In genomic region chr3:47583320-47584075, GRCh38 we compare ENCODE assay signal across 20 cellular contexts. TPM values are rescaled to one million over a fixed set of nuclear protein-coding genes. Genes with fewer than 3 reads are reported as not detected.
DNase-seq lines count a peak whose midpoint lies in the region; ATAC-seq and TF ChIP-seq lines count a peak whose summit lies in the region.
"Had no signal": no experiment of that assay in that cellular context is flagged by ENCODE, and none has a peak within 500 bp of the region (broad histone marks: within the 10 kb centered on the region; RNA-seq: fewer than 3 reads in every experiment).

No MANE protein-coding gene starts in this region.

- H3K4me2 ChIP-seq in IMR-90 (ENCODE audit: low read depth, low read length), result no peak overlapping the region
- H3K4me2 ChIP-seq in smooth muscle cell, result no peak overlapping the region
- H3K4me2 ChIP-seq: BLaER1 had no signal

- no peaks in the 10 kb centered on the region for H3K9me3 Mint-ChIP-seq in activated T-cell treated with anti-CD3 and anti-CD28 coated beads, Interleukin-2, amount 50 U/mL, for 24 hours
- H3K9me3 Mint-ChIP-seq in osteocyte (ENCODE audit: unreplicated experiment), result no peaks in the 10 kb centered on the region
- H3K9me3 Mint-ChIP-seq: activated naive CD8-positive, alpha-beta T cell treated with anti-CD3 and anti-CD28 coated beads, Interleukin-2, amount 50 U/mL, for 24 hours; mesothelial cell of epicardium; natural killer cell had no signal

- no peaks in the 10 kb centered on the region for H3F3A ChIP-seq in smooth muscle cell (ENCODE audit: low read depth)

- H3K27me3 ChIP-seq in IMR-90 (ENCODE audit: control insufficient read depth, insufficient read depth, low read length) (peaks cover 21% of the 10 kb centered on the region), smooth muscle cell (ENCODE audit: low read depth) (peaks cover 16% of the 10 kb centered on the region)

- intact Hi-C loops in IMR-90 (cut with micrococcal nuclease) (no loop called here), sciatic nerve (cut with DNase I) (no loop called here)

- dilution Hi-C loops in IMR-90 (cut with HindIII; ENCODE audit: low sequenced_read_pairs, unreplicated experiment), result no loop called here

- no peak overlapping the region for H2BK20ac ChIP-seq in IMR-90 (ENCODE audit: low read depth, low read length)

- H3K4me1 Mint-ChIP-seq in activated T-cell treated with anti-CD3 and anti-CD28 coated beads, Interleukin-2, amount 50 U/mL, for 24 hours (ENCODE audit: low read depth), result no peaks in the 10 kb centered on the region
- no peaks in the 10 kb centered on the region for H3K4me1 Mint-ChIP-seq in osteocyte (ENCODE audit: unreplicated experiment)
- H3K4me1 Mint-ChIP-seq: natural killer cell had no signal

- no peak overlapping the region for H3K4me3 Mint-ChIP-seq in activated T-cell treated with anti-CD3 and anti-CD28 coated beads, Interleukin-2, amount 50 U/mL, for 24 hours
- no peak overlapping the region for H3K4me3 Mint-ChIP-seq in osteocyte (ENCODE audit: unreplicated experiment)
- H3K4me3 Mint-ChIP-seq: activated naive CD8-positive, alpha-beta T cell treated with anti-CD3 and anti-CD28 coated beads, Interleukin-2, amount 50 U/mL, for 24 hours; mesothelial cell of epicardium; natural killer cell had no signal

- H4K8ac ChIP-seq in IMR-90 (ENCODE audit: low read depth in 2 of 2, low read length in 2 of 2), result no peak overlapping the region

- H2BK120ac ChIP-seq in IMR-90 (ENCODE audit: low read depth, low read length), result no peak overlapping the region

- no peak overlapping the region for H3K4ac ChIP-seq in IMR-90 (ENCODE audit: low read depth, low read length)

- no peak for DNase-seq in activated T-cell treated with anti-CD3 and anti-CD28 coated beads, Interleukin-2, amount 50 U/mL, for 24 hours
- DNase-seq in activated T-cell treated with anti-CD3 and anti-CD28 coated beads, Interleukin-2, amount 50 U/mL, for 48 hours, result no peak
- peak; percentile 19 for DNase-seq in IMR-90
- DNase-seq in fibroblast of gingiva (ENCODE audit: low read depth), result peak; percentile 12
- DNase-seq in sciatic nerve (ENCODE audit: low spot score), result no peak
- DNase-seq in osteocyte (ENCODE audit: extremely low spot score, unreplicated experiment), result no peak
- DNase-seq in hepatic stellate cell (ENCODE audit: low spot score), result no peak
- DNase-seq in smooth muscle cell (lab: John Stamatoyannopoulos, UW; ENCODE audit: unreplicated experiment), result no peak
- DNase-seq: activated CD4-positive, alpha-beta T cell treated with anti-CD3 and anti-CD28 coated beads, Interleukin-2, amount 50 U/mL, for 1 hour; activated effector memory CD4-positive, alpha-beta T cell treated with Interleukin-2 at 50 U/mL for 16 hours; activated naive CD8-positive, alpha-beta T cell treated with anti-CD3 and anti-CD28 coated beads, Interleukin-2, amount 50 U/mL, for 24 hours; natural killer cell; NCI-H2029 treated with DMSO at 0.1 percent for 48 hours; NCI-H446; NK-92 treated with Interleukin-12 subunit alpha and Interleukin-12 subunit beta, amount 100 ng/mL, for 24 hours; Peyer's patch; substantia nigra had no signal

- TF ChIP-seq POLR2A in IMR-90 (IDR thresholded peaks at IDR 0.05; ENCODE audit: low read depth, low read length), result no peak

- H2AK5ac ChIP-seq in IMR-90 (ENCODE audit: low read depth, low read length), result no peak overlapping the region

- H3K4me3 ChIP-seq in IMR-90 (ENCODE audit: insufficient read depth, low read depth, low read length), result no peak overlapping the region
- no peak overlapping the region for H3K4me3 ChIP-seq in smooth muscle cell
- H3K4me3 ChIP-seq: BLaER1, Peyer's patch, SJSA1 had no signal

- no TSS peak for BruUV-seq in IMR-90 (replicated peaks; lab: Mats Ljungman, UMichigan)

- in situ Hi-C loops in IMR-90 (cut with MboI; ENCODE audit: low sequenced_read_pairs), result no loop called here

- H4K20me1 ChIP-seq in IMR-90 (ENCODE audit: insufficient read depth, low read length) (peaks cover 6% of the 10 kb centered on the region), smooth muscle cell (ENCODE audit: low read depth) (no peaks in the 10 kb centered on the region)

- H3K9ac ChIP-seq in IMR-90 (ENCODE audit: low read depth, low read length) (no peak overlapping the region), smooth muscle cell (ENCODE audit: low read depth) (no peak overlapping the region)
- H3K9ac ChIP-seq: BLaER1 had no signal

- no peaks in the 10 kb centered on the region for H3K79me1 ChIP-seq in IMR-90 (ENCODE audit: low read depth in 1 of 2, low read length in 2 of 2)

- no peak overlapping the region for H3K56ac ChIP-seq in IMR-90 (ENCODE audit: extremely low read depth, insufficient read depth, low read length)

- no peak overlapping the region for H3K14ac ChIP-seq in IMR-90 (replicated peaks; ENCODE audit: low read depth, low read length)

- H4K5ac ChIP-seq in IMR-90 (ENCODE audit: low read depth, low read length), result no peak overlapping the region

- no peak overlapping the region for H4K91ac ChIP-seq in IMR-90 (ENCODE audit: insufficient read depth, low read depth, low read length)

- no peak for TF ChIP-seq RAD21 in IMR-90 (IDR thresholded peaks at IDR 0.05; ENCODE audit: low read length)

- H3K36me3 ChIP-seq in IMR-90 (ENCODE audit: control insufficient read depth, insufficient read depth, low read length) (peaks cover 20% of the 10 kb centered on the region), smooth muscle cell (ENCODE audit: low read depth) (no peaks in the 10 kb centered on the region)

- H3K18ac ChIP-seq in IMR-90 (ENCODE audit: low read depth, low read length), result no peak overlapping the region

- no peak for TF ChIP-seq CTCF in IMR-90 (conservative IDR thresholded peaks at IDR 0.05; ENCODE audit: low read depth, low read length)
- TF ChIP-seq CTCF in osteocyte (IDR thresholded peaks at IDR 0.05), result no peak
- no peak for TF ChIP-seq CTCF in smooth muscle cell (IDR thresholded peaks at IDR 0.05; ENCODE audit: borderline replicate concordance, insufficient read depth, poor library complexity, severe bottlenecking)

- H3K79me2 ChIP-seq in smooth muscle cell (ENCODE audit: low read depth), result no peaks in the 10 kb centered on the region

- H3K9me1 ChIP-seq in IMR-90 (ENCODE audit: insufficient read depth, low read length), result no peaks in the 10 kb centered on the region; the same call in none of the 2 replicates

- H2BK5ac ChIP-seq in IMR-90 (ENCODE audit: low read depth, low read length, poor library complexity, severe bottlenecking), result no peak overlapping the region

- no peak overlapping the region for H2BK15ac ChIP-seq in IMR-90 (ENCODE audit: low read depth, low read length)

- H3K27me3 Mint-ChIP-seq in activated T-cell treated with anti-CD3 and anti-CD28 coated beads, Interleukin-2, amount 50 U/mL, for 24 hours, result peaks cover 20% of the 10 kb centered on the region
- H3K27me3 Mint-ChIP-seq in osteocyte (ENCODE audit: unreplicated experiment), result no peaks in the 10 kb centered on the region

- ATAC-seq in IMR-90 (ENCODE audit: low read depth), result no peak
- peak; percentile 48 for ATAC-seq in sciatic nerve
- ATAC-seq: activated naive CD8-positive, alpha-beta T cell treated with anti-CD3 and anti-CD28 coated beads, Interleukin-2, amount 50 U/mL, for 24 hours; natural killer cell had no signal

- no peak overlapping the region for H3K23ac ChIP-seq in IMR-90 (ENCODE audit: low read depth, low read length)

- no peaks in the 10 kb centered on the region for H3K9me3 ChIP-seq in IMR-90 (ENCODE audit: control insufficient read depth, insufficient read depth, low read length)
- H3K9me3 ChIP-seq in smooth muscle cell (replicated peaks; ENCODE audit: low read depth), result no peaks in the 10 kb centered on the region
- H3K9me3 ChIP-seq: BLaER1, Peyer's patch, SJSA1 had no signal

- H3K4me1 ChIP-seq in IMR-90 (ENCODE audit: control insufficient read depth, insufficient read depth, low read length) (no peaks in the 10 kb centered on the region), smooth muscle cell (ENCODE audit: low read depth) (peaks cover 7% of the 10 kb centered on the region)

- WGBS in IMR-90 (ENCODE audit: extremely low coverage in 2 of 2, insufficient read length in 1 of 2), 2 experiments, result 57% methylated on average over 1 of the region's 3 CpGs; no CpG with 5 or more reads in 1 of the 2 experiments
- WGBS in smooth muscle cell (ENCODE audit: low lambda C conversion rate), result 77% methylated on average over 3 of the region's 3 CpGs

- H2AK9ac ChIP-seq in IMR-90 (replicated peaks; ENCODE audit: low read depth, low read length, poor library complexity), result no peak overlapping the region

- H3K27ac ChIP-seq in IMR-90 (ENCODE audit: insufficient read depth, low read length) (no peak overlapping the region), smooth muscle cell (ENCODE audit: low read depth) (no peak overlapping the region)
- H3K27ac ChIP-seq: BLaER1, Peyer's patch, SJSA1 had no signal

- peaks cover 36% of the 10 kb centered on the region for H3K36me3 Mint-ChIP-seq in activated T-cell treated with anti-CD3 and anti-CD28 coated beads, Interleukin-2, amount 50 U/mL, for 24 hours (ENCODE audit: low read depth)
- peaks cover 24% of the 10 kb centered on the region for H3K36me3 Mint-ChIP-seq in osteocyte (ENCODE audit: unreplicated experiment)

- peak overlapping the region; percentile 23 for H3K27ac Mint-ChIP-seq in activated T-cell treated with anti-CD3 and anti-CD28 coated beads, Interleukin-2, amount 50 U/mL, for 24 hours
- H3K27ac Mint-ChIP-seq in osteocyte (ENCODE audit: unreplicated experiment), result no peak overlapping the region
- H3K27ac Mint-ChIP-seq: activated naive CD8-positive, alpha-beta T cell treated with anti-CD3 and anti-CD28 coated beads, Interleukin-2, amount 50 U/mL, for 24 hours; mesothelial cell of epicardium; natural killer cell had no signal

- CTCF ChIA-PET in IMR-90 (lab: Yijun Ruan, JAX), result no interaction called here

- POLR2A ChIA-PET in IMR-90 (lab: Charles Lee; ENCODE audit: unreplicated experiment), result no interaction called here

- H2AFZ ChIP-seq in IMR-90 (replicated peaks; ENCODE audit: low read length, poor library complexity), result no peak overlapping the region
- no peak overlapping the region for H2AFZ ChIP-seq in smooth muscle cell (ENCODE audit: low read depth)

TF ChIP-seq in IMR-90, 13 proteins besides CTCF, POLR2A, EP300 and RAD21 (continues in another document):
- no peak for TF ChIP-seq ELK1 (IDR thresholded peaks at IDR 0.05; ENCODE audit: borderline replicate concordance, low read depth, low read length)

RNA-seq across cellular contexts. Expression of gene CSPG5, which starts 4.8 kb away (rescaled TPM):
- total RNA-seq in IMR-90 (2012; rRNA removed) (under 0.01 TPM in 2 replicates), sciatic nerve (0.67 TPM), osteocyte (0.42 and 0.59 TPM in 2 replicates), smooth muscle cell (0.85 and 1.3 TPM in 2 replicates)
- polyA plus RNA-seq in IMR-90 (2012; rRNA removed) (0.10 TPM in 2 replicates), smooth muscle cell (0.17 and 0.35 TPM in 2 replicates)
- 0.06 and 0.13 TPM in 2 replicates for polyA plus RNA-seq in IMR-90 (2012; cell fraction: cytosol; rRNA removed)
- 0.05 and 0.07 TPM in 2 replicates for polyA plus RNA-seq in IMR-90 (2012; cell fraction: nucleus; rRNA removed; ENCODE audit: low replicate concordance)

Comparison
In these comparisons a context has a peak if more than half of its experiments do, and no peak if none do; other contexts are left out.
1. DNase-seq: peak in IMR-90 (single experiment) and fibroblast of gingiva (single experiment); none in activated T-cell treated with anti-CD3 and anti-CD28 coated beads, Interleukin-2, amount 50 U/mL, for 24 hours (single experiment), activated T-cell treated with anti-CD3 and anti-CD28 coated beads, Interleukin-2, amount 50 U/mL, for 48 hours (0 of 2), sciatic nerve (single experiment), osteocyte (single experiment), hepatic stellate cell (single experiment) and smooth muscle cell (single experiment).